9 cellular contexts compared by ENCODE assay signal in genomic region chr3:45795509-45795881, GRCh38. TPM values are rescaled to one million over a fixed set of nuclear protein-coding genes. Genes with fewer than 3 reads are reported as not detected.
DNase-seq lines count a peak whose midpoint lies in the region; ATAC-seq and TF ChIP-seq lines count a peak whose summit lies in the region.
"Had no signal": no experiment of that assay in that cellular context is flagged by ENCODE, and none has a peak within 500 bp of the region (broad histone marks: within the 10 kb centered on the region; RNA-seq: fewer than 3 reads in every experiment).

No MANE protein-coding gene starts in this region.

- intact Hi-C loops in left lung (cut with DNase I) = no loop called here

- H3K4me1 ChIP-seq in left lung (peaks cover 10 to 16% of the 10 kb centered on the region in 2 donors), subcutaneous abdominal adipose tissue (ENCODE audit: control insufficient read depth in 5 of 5, insufficient read depth in 5 of 5, low read length in 5 of 5) (peaks cover 0 to 15% (median 12%) of the 10 kb centered on the region in 5 donors), SK-N-SH (ENCODE audit: control insufficient read depth in 1 of 2, insufficient read depth in 2 of 2, low read depth in 1 of 2, low read length in 1 of 2) (peaks cover 0 to 5% of the 10 kb centered on the region in 2 experiments; a peak in 1 of 4 replicates)

- H3F3A ChIP-seq in SK-N-SH (replicated peaks; ENCODE audit: insufficient read depth) = no peaks in the 10 kb centered on the region

- H3K27me3 ChIP-seq in left lung = peaks cover 32 to 66% of the 10 kb centered on the region in 2 donors
- peaks cover 29 to 55% (median 41%) of the 10 kb centered on the region in 5 donors for H3K27me3 ChIP-seq in subcutaneous abdominal adipose tissue (ENCODE audit: control insufficient read depth in 5 of 5, insufficient read depth in 4 of 5, low read length in 5 of 5)
- peaks cover 36% of the 10 kb centered on the region for H3K27me3 ChIP-seq in SK-N-SH (ENCODE audit: insufficient read depth)

- no peaks in the 10 kb centered on the region for H3K79me2 ChIP-seq in SK-N-SH (ENCODE audit: insufficient read depth)

- no peak overlapping the region for H3K9ac ChIP-seq in subcutaneous abdominal adipose tissue (ENCODE audit: low read length in 5 of 5)
- H3K9ac ChIP-seq in SK-N-SH = no peak overlapping the region

- no peaks in the 10 kb centered on the region for H3K36me3 Mint-ChIP-seq in activated CD8-positive, alpha-beta memory T cell treated with anti-CD3 and anti-CD28 coated beads, Interleukin-2, amount 10 ng/mL, durations not matched to agents 7 days and 5 days

- CTCF ChIA-PET in activated CD8-positive, alpha-beta memory T cell treated with anti-CD3 and anti-CD28 coated beads, Interleukin-2, amount 10 ng/mL, durations not matched to agents 7 days and 5 days (lab: Charles Lee) = interaction anchor here (1.3 kb wide), 1 partner anchor 134 kb away, joined by 3 read pairs; no protein-coding TSS in a partner anchor
- CTCF ChIA-PET in SK-N-SH (lab: Yijun Ruan, JAX) = interaction anchor here (0.8 to 2.0 kb wide), 2 partner anchors 10 to 134 kb away, joined by 3 to 5 read pairs; no protein-coding TSS in a partner anchor

- no peak overlapping the region for H2AFZ ChIP-seq in SK-N-SH (ENCODE audit: low read depth)

- no peaks in the 10 kb centered on the region for H3K36me3 ChIP-seq in left lung
- H3K36me3 ChIP-seq in subcutaneous abdominal adipose tissue (ENCODE audit: control insufficient read depth in 5 of 5, insufficient read depth in 5 of 5, low read length in 5 of 5) = no peaks in the 10 kb centered on the region
- H3K36me3 ChIP-seq in SK-N-SH (replicated peaks in 1 of 2; ENCODE audit: control insufficient read depth in 1 of 2, insufficient read depth in 2 of 2, low read length in 1 of 2) = no peaks in the 10 kb centered on the region

- H3K9me3 ChIP-seq in left lung (no peaks in the 10 kb centered on the region), subcutaneous abdominal adipose tissue (ENCODE audit: control insufficient read depth in 5 of 5, low read length in 5 of 5) (peaks cover 0 to 2% (median 0%) of the 10 kb centered on the region in 5 donors), SK-N-SH (no peaks in the 10 kb centered on the region)

- H3K4me2 ChIP-seq in SK-N-SH = no peak overlapping the region

- in situ Hi-C loops in astrocyte of the spinal cord (cut with HindIII; ENCODE audit: low sequenced_read_pairs) = no loop called here

- H3K9me2 ChIP-seq in SK-N-SH = no peaks in the 10 kb centered on the region

- H3K4me3 ChIP-seq in astrocyte of the spinal cord (ENCODE audit: low read depth, low read length) (no peak overlapping the region), left lung (peak overlapping the region; percentile 32 to 47), subcutaneous abdominal adipose tissue (ENCODE audit: low read depth in 1 of 5, low read length in 5 of 5) (peak overlapping the region in 3 of 5 donors; percentile 39 to 60 (median 45)), SK-N-SH (ENCODE audit: low read depth in 2 of 2, low read length in 1 of 2) (no peak overlapping the region)

- H3K27ac ChIP-seq in left lung (no peak overlapping the region), subcutaneous abdominal adipose tissue (ENCODE audit: low read depth, low read length) (no peak overlapping the region), SK-N-SH (ENCODE audit: low read depth in 2 of 2, low read length in 1 of 2) (no peak overlapping the region)

- no peak for TF ChIP-seq EP300 in SK-N-SH (IDR thresholded peaks at IDR 0.05; ENCODE audit: borderline replicate concordance in 1 of 2, low read depth in 1 of 2, low read length in 1 of 2)

- peak overlapping the region; percentile 55 for H3K4me3 Mint-ChIP-seq in activated CD8-positive, alpha-beta memory T cell treated with anti-CD3 and anti-CD28 coated beads, Interleukin-2, amount 10 ng/mL, durations not matched to agents 7 days and 5 days

- ATAC-seq in activated CD8-positive, alpha-beta memory T cell treated with anti-CD3 and anti-CD28 coated beads, Interleukin-2, amount 10 ng/mL, durations not matched to agents 7 days and 5 days = no peak
- ATAC-seq in left lung (peak; percentile 52), GM18870 (IDR thresholded peaks at IDR 0.05; ENCODE audit: unreplicated experiment) (no peak), GM21619 (IDR thresholded peaks at IDR 0.05; ENCODE audit: unreplicated experiment) (no peak)

- no peaks in the 10 kb centered on the region for H4K20me1 ChIP-seq in SK-N-SH (ENCODE audit: insufficient read depth)

- H3K27me3 Mint-ChIP-seq in activated CD8-positive, alpha-beta memory T cell treated with anti-CD3 and anti-CD28 coated beads, Interleukin-2, amount 10 ng/mL, durations not matched to agents 7 days and 5 days = peaks cover 73% of the 10 kb centered on the region

- peak; percentile 38 for DNase-seq in activated CD8-positive, alpha-beta memory T cell treated with anti-CD3 and anti-CD28 coated beads, Interleukin-2, amount 10 ng/mL, durations not matched to agents 7 days and 5 days
- no peak for DNase-seq in activated CD8-positive, alpha-beta memory T cell treated with anti-CD3 and anti-CD28 coated beads for 24 hours
- peak; percentile 23 for DNase-seq in astrocyte of the spinal cord (ENCODE audit: low read depth, low spot score)
- no peak for DNase-seq in left lung
- no peak for DNase-seq in SK-N-SH

- POLR2A ChIA-PET in SK-N-SH (lab: Yijun Ruan, JAX) = no interaction called here

- no peak overlapping the region for H3K27ac Mint-ChIP-seq in activated CD8-positive, alpha-beta memory T cell treated with anti-CD3 and anti-CD28 coated beads, Interleukin-2, amount 10 ng/mL, durations not matched to agents 7 days and 5 days

- peaks cover 7% of the 10 kb centered on the region for H3K4me1 Mint-ChIP-seq in activated CD8-positive, alpha-beta memory T cell treated with anti-CD3 and anti-CD28 coated beads, Interleukin-2, amount 10 ng/mL, durations not matched to agents 7 days and 5 days

- H3K9me3 Mint-ChIP-seq in activated CD8-positive, alpha-beta memory T cell treated with anti-CD3 and anti-CD28 coated beads, Interleukin-2, amount 10 ng/mL, durations not matched to agents 7 days and 5 days (ENCODE audit: low read depth) = no peaks in the 10 kb centered on the region

- 61% methylated on average over 14 of the region's 14 CpGs for WGBS in SK-N-SH (ENCODE audit: low lambda C conversion rate)

- TF ChIP-seq CTCF in astrocyte of the spinal cord (IDR thresholded peaks at IDR 0.05; ENCODE audit: low read depth, low read length) = no peak
- no peak for TF ChIP-seq CTCF in left lung (IDR thresholded peaks at IDR 0.05)
- no peak for TF ChIP-seq CTCF in SK-N-SH (IDR thresholded peaks at IDR 0.05)

- no peak for TF ChIP-seq RAD21 in SK-N-SH (IDR thresholded peaks at IDR 0.05; ENCODE audit: low read length)

TF ChIP-seq in SK-N-SH, 30 proteins besides CTCF, POLR2A, EP300 and RAD21 (continues in another document):
- no peak for TF ChIP-seq FOXJ3 (CRISPR knock-in tag; IDR thresholded peaks at IDR 0.05)
- TF ChIP-seq MEF2A (IDR thresholded peaks at IDR 0.05; ENCODE audit: borderline replicate concordance, low read depth) = no peak
- TF ChIP-seq NRF1 (IDR thresholded peaks at IDR 0.05; ENCODE audit: low read depth, low read length) = no peak
- TF ChIP-seq, protein P1, sequence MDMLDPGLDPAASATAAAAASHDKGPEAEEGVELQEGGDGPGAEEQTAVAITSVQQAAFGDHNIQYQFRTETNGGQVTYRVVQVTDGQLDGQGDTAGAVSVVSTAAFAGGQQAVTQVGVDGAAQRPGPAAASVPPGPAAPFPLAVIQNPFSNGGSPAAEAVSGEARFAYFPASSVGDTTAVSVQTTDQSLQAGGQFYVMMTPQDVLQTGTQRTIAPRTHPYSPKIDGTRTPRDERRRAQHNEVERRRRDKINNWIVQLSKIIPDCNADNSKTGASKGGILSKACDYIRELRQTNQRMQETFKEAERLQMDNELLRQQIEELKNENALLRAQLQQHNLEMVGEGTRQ (IDR thresholded peaks at IDR 0.05; ENCODE audit: borderline replicate concordance, low read depth, low read length) = no peak
- no peak for TF ChIP-seq GATA2 (CRISPR knock-in tag; IDR thresholded peaks at IDR 0.05)
- no peak for TF ChIP-seq TEAD4 (IDR thresholded peaks at IDR 0.05; ENCODE audit: borderline replicate concordance, insufficient read depth)
- TF ChIP-seq FOXM1 (IDR thresholded peaks at IDR 0.05; ENCODE audit: low read depth) = no peak
- TF ChIP-seq PBX3 (IDR thresholded peaks at IDR 0.05) = no peak

RNA-seq across cellular contexts. Expression of gene SLC6A20, which starts 0.8 kb away (rescaled TPM):
- total RNA-seq in activated CD8-positive, alpha-beta memory T cell treated with anti-CD3 and anti-CD28 coated beads, Interleukin-2, amount 10 ng/mL, durations not matched to agents 7 days and 5 days = under 1 TPM in 1 of 2 experiments, not detected in 1; 0.05 TPM
- total RNA-seq in left lung = 10 to 100 TPM in 1 of 2 donors, 1 to 10 TPM in 1; 6.1 to 17.0 TPM
- polyA plus RNA-seq in SK-N-SH (2012; rRNA removed) = not detected in 2 replicates
- not detected in 2 replicates for polyA plus RNA-seq in SK-N-SH (2012; cell fraction: cytosol; rRNA removed)
- polyA plus RNA-seq in SK-N-SH (2012; cell fraction: nucleus; rRNA removed) = not detected in 2 replicates
- total RNA-seq: pulmonary artery endothelial cell had no signal

RNA-seq across cellular contexts. Expression of gene LZTFL1, which starts 46.4 kb away (rescaled TPM):
- total RNA-seq in activated CD8-positive, alpha-beta memory T cell treated with anti-CD3 and anti-CD28 coated beads, Interleukin-2, amount 10 ng/mL, durations not matched to agents 7 days and 5 days = 1 to 10 TPM; 6.1 to 9.3 TPM
- total RNA-seq in left lung = 10 to 100 TPM; 17.0 to 27.2 TPM
- 11.9 and 19.7 TPM in 2 replicates for polyA plus RNA-seq in SK-N-SH (2012; rRNA removed)
- polyA plus RNA-seq in SK-N-SH (2012; cell fraction: cytosol; rRNA removed) = 15.0 and 16.4 TPM in 2 replicates
- 15.4 and 22.8 TPM in 2 replicates for polyA plus RNA-seq in SK-N-SH (2012; cell fraction: nucleus; rRNA removed)

Comparison
In these comparisons a context has a peak if more than half of its experiments do, and no peak if none do; other contexts are left out.
1. DNase-seq: peak in activated CD8-positive, alpha-beta memory T cell treated with anti-CD3 and anti-CD28 coated beads, Interleukin-2, amount 10 ng/mL, durations not matched to agents 7 days and 5 days (single experiment) and astrocyte of the spinal cord (single experiment); none in activated CD8-positive, alpha-beta memory T cell treated with anti-CD3 and anti-CD28 coated beads for 24 hours (single experiment), left lung (0 of 2) and SK-N-SH (single experiment).
2. H3K4me3 ChIP-seq: peak in left lung (2 of 2) and subcutaneous abdominal adipose tissue (3 of 5); none in astrocyte of the spinal cord (single experiment) and SK-N-SH (0 of 2).
3. RNA of gene SLC6A20, which starts 0.8 kb away (total RNA-seq): 6.1 to 17.0 TPM in left lung; 0.05 TPM in activated CD8-positive, alpha-beta memory T cell treated with anti-CD3 and anti-CD28 coated beads, Interleukin-2, amount 10 ng/mL, durations not matched to agents 7 days and 5 days; every median in the first group is over 4 times any median in the second.